8 cellular contexts compared by ENCODE assay signal in the genomic region with DNA sequence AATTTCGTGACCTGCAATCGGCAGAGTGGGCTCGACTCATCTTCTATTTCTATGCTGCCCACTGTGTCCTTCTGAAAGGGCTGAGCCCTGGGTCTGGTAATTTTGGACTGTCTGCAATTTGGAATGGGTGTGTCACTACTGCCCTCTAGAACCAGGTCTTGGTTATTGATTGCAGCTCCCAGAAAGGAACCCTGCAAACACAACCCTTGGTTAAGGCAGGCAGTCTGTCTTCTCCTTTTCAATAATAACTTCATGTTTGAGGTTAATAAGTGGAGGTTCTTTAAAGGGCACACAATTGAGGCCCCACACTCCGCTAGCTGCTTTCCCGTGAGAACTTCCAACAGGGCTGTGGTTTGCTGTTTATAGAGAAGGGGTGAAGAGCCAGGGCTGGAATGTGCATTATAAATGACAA.
DNase-seq lines count a peak whose midpoint lies in the region; ATAC-seq and TF ChIP-seq lines count a peak whose summit lies in the region.

No MANE protein-coding gene starts in this region.

- peak overlapping the region; percentile 15; the same call in 1 of the 2 replicates for H3K4me3 ChIP-seq in GM06990 (replicated peaks; ENCODE audit: low read depth, low read length)
- no peak overlapping the region for H3K4me3 ChIP-seq in epithelial cell of proximal tubule (ENCODE audit: low read depth, low read length)

- no peaks in the 10 kb centered on the region for H3K27me3 ChIP-seq in GM06990 (replicated peaks; ENCODE audit: control insufficient read depth, insufficient read depth, low read length)

- peak; percentile 53 for ATAC-seq in GM21619 (IDR thresholded peaks at IDR 0.05; ENCODE audit: unreplicated experiment)

- TF ChIP-seq CTCF in GM06990 (IDR thresholded peaks at IDR 0.05; ENCODE audit: insufficient read depth, low read length, poor library complexity, severe bottlenecking), result peak; percentile 60
- TF ChIP-seq CTCF in epithelial cell of proximal tubule (conservative IDR thresholded peaks at IDR 0.05; ENCODE audit: low read depth, low read length), result peak; percentile 47

- DNase-seq in GM06990 (ENCODE audit: extremely low read depth, insufficient read length) (no peak), NCI-H69 (lab: John Stamatoyannopoulos, UW) (peak; percentile 62), epithelial cell of proximal tubule (ENCODE audit: low read depth) (no peak), mesenteric fat pad (ENCODE audit: low spot score) (no peak), epidermal melanocyte (ENCODE audit: insufficient read length, low spot score) (no peak), UCSD-AML1 (lab: John Stamatoyannopoulos, UW; ENCODE audit: unreplicated experiment) (no peak)
- DNase-seq in stimulated activated CD4-positive, alpha-beta T cell treated with anti-CD3 and anti-CD28 coated beads, Interleukin-2, amount 100 ng/mL, for 48 hours, result no peak

- H3K36me3 ChIP-seq in GM06990 (ENCODE audit: control insufficient read depth, insufficient read depth, low read length), result no peaks in the 10 kb centered on the region
